8 cellular contexts compared by ENCODE assay signal in the genomic region with DNA sequence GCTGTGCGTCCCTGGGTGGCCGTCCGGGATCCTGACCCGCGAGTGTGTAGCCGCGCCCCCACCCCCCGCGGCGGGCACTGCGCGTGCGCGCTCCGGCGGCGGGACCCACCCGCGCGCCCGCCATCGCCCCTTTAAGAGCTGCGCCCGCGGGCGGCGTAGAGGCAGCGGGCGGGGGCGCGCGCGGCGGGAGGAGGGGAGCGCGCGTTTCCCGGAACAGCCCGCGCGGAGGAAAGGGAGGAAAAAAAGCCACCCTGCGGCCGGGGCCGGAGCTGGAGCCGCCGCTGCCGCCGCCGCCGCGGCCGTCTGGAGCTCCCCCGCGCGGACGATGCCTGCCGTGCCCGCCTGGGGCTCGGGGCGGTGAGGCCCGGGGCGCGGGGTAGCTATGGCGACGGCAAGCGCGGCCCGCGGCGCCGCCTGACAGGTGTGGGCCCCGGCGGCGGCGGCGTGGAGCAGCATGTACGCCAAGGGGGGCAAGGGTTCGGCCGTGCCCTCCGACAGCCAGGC. TPM values are rescaled to one million over a fixed set of nuclear protein-coding genes. Genes with fewer than 3 reads are reported as not detected.
DNase-seq lines count a peak whose midpoint lies in the region; ATAC-seq, FAIRE-seq and TF ChIP-seq lines count a peak whose summit lies in the region.

Gene SSBP4 (plus strand): TSS at position 204 of the 504 bp plus-strand sequence. CDS start 251 bp downstream, at position 455.

- SMC1A ChIA-PET in GM12878 (lab: Charles Lee; ENCODE audit: uncharacterized antibody, unreplicated experiment), result interaction anchor here (1.1 to 2.1 kb wide), 3 partner anchors 9 to 79 kb away, joined by 3 to 7 read pairs (median 5); no protein-coding TSS in a partner anchor

- H3K27me3 Mint-ChIP-seq in GM23338 (ENCODE audit: insufficient read depth, low read depth, poor library complexity), result peaks cover 52% of the 10 kb centered on the region
- no peaks in the 10 kb centered on the region for H3K27me3 Mint-ChIP-seq in T-helper 2 cell treated with Interferon-gamma antibody and Interleukin-4, amounts not matched to agents 5 μg/mL and 100 μg/mL, for 36 hours (ENCODE audit: low read depth)

- peaks cover 6% of the 10 kb centered on the region; the same call in 1 of the 2 replicates for H4K20me1 ChIP-seq in GM23338 (replicated peaks; ENCODE audit: insufficient read depth)
- H4K20me1 ChIP-seq in GM12878 (ENCODE audit: control insufficient read depth, insufficient read depth), result no peaks in the 10 kb centered on the region

- H3F3A ChIP-seq in GM23338 (replicated peaks; ENCODE audit: low read depth), result peaks cover 24% of the 10 kb centered on the region

- TF ChIP-seq POLR2A in GM12878 (IDR thresholded peaks at IDR 0.05; ENCODE audit: low read depth, low read length), result no peak

- H3K4me3 ChIP-seq in GM23338, result peak within 1 kb of the TSS; percentile 73
- H3K4me3 ChIP-seq in GM12878, result peak within 1 kb of the TSS; percentile 87
- peak within 1 kb of the TSS; percentile 64 for H3K4me3 ChIP-seq in retinal pigment epithelial cell (ENCODE audit: low read length)

- 0% methylated on average over 35 of the region's 80 CpGs for WGBS in GM12878 (ENCODE audit: insufficient coverage, insufficient replicate concordance, low lambda C conversion rate, missing lambda C conversion rate)

- TF ChIP-seq EP300 in GM12878 (IDR thresholded peaks at IDR 0.05; ENCODE audit: borderline replicate concordance in 1 of 2, control insufficient read depth in 1 of 2, low read depth in 2 of 2, low read length in 2 of 2), result peak in 1 of 2 experiments; percentile 36; a peak in 1 of 4 replicates

- ATAC-seq in GM23338 (peak; percentile 3), GM12878 (peak; percentile 37)

- DNase-seq in DMS114 treated with DMSO at 0.1 percent for 48 hours (lab: John Stamatoyannopoulos, UW; ENCODE audit: unreplicated experiment) (peak; percentile 55), GM23338 (ENCODE audit: low spot score) (peak; percentile 88), NCI-H1092 treated with DMSO at 0.1 percent for 48 hours (lab: John Stamatoyannopoulos, UW) (peak; percentile 73), GM12878 (ENCODE audit: low read depth, low spot score) (no peak), hippocampal formation (lab: John Stamatoyannopoulos, UW) (peak; percentile 44 to 59), retinal pigment epithelial cell (ENCODE audit: low read depth) (no peak), GM19240 (ENCODE audit: insufficient read length, low spot score) (no peak)
- DNase-seq in T-helper 2 cell treated with Interferon-gamma antibody and Interleukin-4, amounts not matched to agents 5 μg/mL and 100 μg/mL, for 36 hours (ENCODE audit: low spot score), result peak; percentile 84

- TF ChIP-seq RAD21 in GM12878 (IDR thresholded peaks at IDR 0.05; ENCODE audit: insufficient read depth, low read depth, low read length), result no peak

- peak within 1 kb of the TSS; percentile 77 for H3K4me3 Mint-ChIP-seq in GM23338
- H3K4me3 Mint-ChIP-seq in T-helper 2 cell treated with Interferon-gamma antibody and Interleukin-4, amounts not matched to agents 5 μg/mL and 100 μg/mL, for 36 hours, result peak within 1 kb of the TSS; percentile 98

- peaks cover 39% of the 10 kb centered on the region for H3K27me3 ChIP-seq in GM23338 (ENCODE audit: insufficient read depth)
- no peaks in the 10 kb centered on the region for H3K27me3 ChIP-seq in GM12878 (replicated peaks in 1 of 2; ENCODE audit: control insufficient read depth in 2 of 2, insufficient read depth in 2 of 2, low read length in 1 of 2)

- H3K4me1 ChIP-seq in GM23338 (ENCODE audit: insufficient read depth) (peaks cover 15% of the 10 kb centered on the region), GM12878 (ENCODE audit: control insufficient read depth, insufficient read depth, low read length) (peaks cover 70% of the 10 kb centered on the region)

- H3K36me3 ChIP-seq in GM23338 (ENCODE audit: insufficient read depth) (no peaks in the 10 kb centered on the region), GM12878 (ENCODE audit: control insufficient read depth in 2 of 2, insufficient read depth in 2 of 2, low read length in 1 of 2) (no peaks in the 10 kb centered on the region; a peak in 1 of 4 replicates)

- no peak for FAIRE-seq in GM12878 (lab: Jason Lieb, UNC)

- POLR2A ChIA-PET in GM12878 (lab: Charles Lee), result interaction anchor here (0.7 to 2.0 kb wide), 5 partner anchors 9 to 238 kb away, joined by 3 to 6 read pairs (median 3); no protein-coding TSS in a partner anchor

- no peaks in the 10 kb centered on the region for H3K9me3 ChIP-seq in GM12878 (replicated peaks; ENCODE audit: control insufficient read depth, insufficient read depth, low read length)

- peak in 1 of 2 experiments; percentile 39; a peak in 2 of 4 replicates for TF ChIP-seq CTCF in GM23338 (conservative IDR thresholded peaks at IDR 0.05; ENCODE audit: low read depth in 2 of 2)
- peak in 2 of 3 experiments; percentile 14 to 34; a peak in 2 of 6 replicates for TF ChIP-seq CTCF in GM12878 (IDR thresholded peaks at IDR 0.05 in 2 of 3, conservative IDR thresholded peaks at IDR 0.05 in 1 of 3; ENCODE audit: control insufficient read depth in 2 of 3, extremely low read depth in 1 of 3, insufficient read depth in 1 of 3, low read depth in 3 of 3, low read length in 3 of 3)
- no peak for TF ChIP-seq CTCF in retinal pigment epithelial cell (conservative IDR thresholded peaks at IDR 0.05; ENCODE audit: low read depth, low read length)

- in situ Hi-C loops in GM12878 (cut with MboI), result no loop called here

- peaks cover 42% of the 10 kb centered on the region for H3K4me1 Mint-ChIP-seq in GM23338
- H3K4me1 Mint-ChIP-seq in T-helper 2 cell treated with Interferon-gamma antibody and Interleukin-4, amounts not matched to agents 5 μg/mL and 100 μg/mL, for 36 hours (ENCODE audit: low read depth), result peaks cover 66% of the 10 kb centered on the region

- H3K9ac ChIP-seq in GM12878 (ENCODE audit: control insufficient read depth, insufficient read depth, low read length), result peak within 1 kb of the TSS; percentile 73

- no peaks in the 10 kb centered on the region for H3K9me2 ChIP-seq in GM23338 (ENCODE audit: insufficient read depth)

- intact Hi-C loops in GM12878 (cut with micrococcal nuclease; ENCODE audit: unreplicated experiment), result loop anchor here (10.0 kb wide), 1 partner anchor 214 kb away; the partner anchor contains the start of gene RAB3A

- no peak within 1 kb of the TSS for H3K27ac ChIP-seq in GM23338 (ENCODE audit: low read depth)
- H3K27ac ChIP-seq in GM12878 (ENCODE audit: control insufficient read depth, insufficient read depth), result peak within 1 kb of the TSS; percentile 72

- H3K79me2 ChIP-seq in GM23338 (replicated peaks; ENCODE audit: insufficient read depth) (no peaks in the 10 kb centered on the region), GM12878 (ENCODE audit: control insufficient read depth, insufficient read depth, low read length) (peaks cover 47% of the 10 kb centered on the region)

- H2AFZ ChIP-seq in GM23338 (no peak within 1 kb of the TSS), GM12878 (ENCODE audit: control insufficient read depth, low read depth, low read length) (peak within 1 kb of the TSS; percentile 66)

- no peaks in the 10 kb centered on the region for H3K9me3 Mint-ChIP-seq in GM23338
- H3K9me3 Mint-ChIP-seq in T-helper 2 cell treated with Interferon-gamma antibody and Interleukin-4, amounts not matched to agents 5 μg/mL and 100 μg/mL, for 36 hours, result no peaks in the 10 kb centered on the region

- H3K27ac Mint-ChIP-seq in GM23338, result no peak within 1 kb of the TSS
- H3K27ac Mint-ChIP-seq in T-helper 2 cell treated with Interferon-gamma antibody and Interleukin-4, amounts not matched to agents 5 μg/mL and 100 μg/mL, for 36 hours, result peak within 1 kb of the TSS; percentile 94

- RAD21 ChIA-PET in GM12878 (lab: Charles Lee; ENCODE audit: unreplicated experiment), result interaction anchor here (0.7 to 1.7 kb wide), 5 partner anchors 19 to 215 kb away, joined by 3 to 6 read pairs (median 4); partner anchors contain the start of gene RAB3A

- H3K36me3 Mint-ChIP-seq in GM23338 (ENCODE audit: low read depth), result no peaks in the 10 kb centered on the region
- peaks cover 12% of the 10 kb centered on the region for H3K36me3 Mint-ChIP-seq in T-helper 2 cell treated with Interferon-gamma antibody and Interleukin-4, amounts not matched to agents 5 μg/mL and 100 μg/mL, for 36 hours (ENCODE audit: low read depth)

- H3K4me2 ChIP-seq in GM23338 (peak within 1 kb of the TSS; percentile 97), GM12878 (ENCODE audit: control insufficient read depth, insufficient read depth) (peak within 1 kb of the TSS; percentile 94)

- CTCF ChIA-PET in GM12878 (lab: Yijun Ruan, JAX), result interaction anchor here (0.8 to 2.0 kb wide), 8 partner anchors 9 to 140 kb away, joined by 3 to 6 read pairs (median 5); partner anchors contain the start of gene KXD1

- no TSS peak for BruUV-seq in GM12878 (replicated peaks; lab: Mats Ljungman, UMichigan)

TF ChIP-seq in GM23338, 12 proteins besides CTCF, POLR2A, EP300 and RAD21 (continues in another document):
- TF ChIP-seq CREB1 (CRISPR knock-in tag; IDR thresholded peaks at IDR 0.05; ENCODE audit: low read depth), result peak; percentile 56
- no peak for TF ChIP-seq EZH2 (IDR thresholded peaks at IDR 0.05; ENCODE audit: low read depth, unreplicated experiment)
- TF ChIP-seq JUNB (IDR thresholded peaks at IDR 0.05; ENCODE audit: unreplicated experiment), result no peak

TF ChIP-seq in GM12878, 131 proteins besides CTCF, POLR2A, EP300 and RAD21 (continues in another document):
- TF ChIP-seq BHLHE40 (IDR thresholded peaks at IDR 0.05; ENCODE audit: borderline replicate concordance in 1 of 2, low read depth in 2 of 2, low read length in 1 of 2) (peak in 1 of 2 experiments; percentile 57; a peak in 2 of 4 replicates), HDGF (IDR thresholded peaks at IDR 0.05) (no peak), SREBF2 (IDR thresholded peaks at IDR 0.05; ENCODE audit: low read length) (no peak)

RNA-seq across cellular contexts. Expression of gene SSBP4, which starts in this region (rescaled TPM):
- 42.8 and 44.4 TPM in 2 replicates for total RNA-seq in GM23338 (2014; rRNA removed; shearing (Covaris generic))
- polyA plus RNA-seq in GM23338 (2016; fragmentation: Nextera tagmentation; extraction: Ambion mirVana) (47.9 and 52.0 TPM in 2 replicates), GM12878 (2011; rRNA removed) (11.5 and 19.0 TPM in 2 replicates), GM12878 (2014; fragmentation: Illumina TruSeq; extraction: Trizol) (7.1 and 22.5 TPM in 2 replicates), GM12878 (2014; fragmentation: Nextera tagmentation; extraction: Ambion mirVana) (1 to 10 TPM in 1 of 2 experiments, under 1 TPM in 1; 0.37 to 6.6 TPM), GM12878 (2014; rRNA removed) (98.3 and 119 TPM in 2 replicates), GM12878 (2016; fragmentation: Nextera tagmentation; extraction: Ambion mirVana) (10 to 100 TPM; 38.3 to 58.5 TPM)
- total RNA-seq in GM12878 (2013; cell fraction: nucleolus; rRNA removed), result 40.3 and 49.5 TPM in 2 replicates
- total RNA-seq in GM12878 (2014; rRNA removed) (91.4 and 122 TPM in 2 replicates), GM12878 (2014; rRNA removed; fragmentation: Illumina TruSeq; extraction: Trizol) (32.9 and 39.5 TPM in 2 replicates), GM12878 (2021) (131 and 150 TPM in 2 replicates)
- polyA plus RNA-seq in GM12878 (2011; ENCODE audit: low read depth), result 12.2 TPM
- polyA plus RNA-seq in GM12878 (2011; cell fraction: cytosol; rRNA removed), result 23.2 and 39.7 TPM in 2 replicates
- polyA plus RNA-seq in GM12878 (2011; cell fraction: nucleus; rRNA removed), result 104 and 142 TPM in 2 replicates
- 52.3 and 55.4 TPM in 2 replicates for polyA plus RNA-seq in GM12878 (2012)
- polyA minus RNA-seq in GM12878 (2011; rRNA and poly(A)+ RNA removed), result 4.2 and 21.6 TPM in 2 replicates
- 20.1 and 26.7 TPM in 2 replicates for polyA minus RNA-seq in GM12878 (2011; cell fraction: cytosol; rRNA and poly(A)+ RNA removed)
- polyA minus RNA-seq in GM12878 (2011; cell fraction: nucleus; rRNA and poly(A)+ RNA removed), result 23.2 and 48.4 TPM in 2 replicates

Comparison
In these comparisons a context has a peak if more than half of its experiments do, and no peak if none do; other contexts are left out.
1. DNase-seq: peak in DMS114 treated with DMSO at 0.1 percent for 48 hours (single experiment), GM23338 (single experiment), NCI-H1092 treated with DMSO at 0.1 percent for 48 hours (single experiment), T-helper 2 cell treated with Interferon-gamma antibody and Interleukin-4, amounts not matched to agents 5 μg/mL and 100 μg/mL, for 36 hours (single experiment) and hippocampal formation (2 of 2); none in GM12878 (single experiment), retinal pigment epithelial cell (single experiment) and GM19240 (single experiment).
2. Peak in every context shown above with its lines, with median percentiles within 50 percentile points of each other: H3K4me3 ChIP-seq.